Comparison of ENCODE assay signal across 8 cellular contexts in genomic region chr11:73359930-73360742, GRCh38. TPM values are rescaled to one million over a fixed set of nuclear protein-coding genes. Genes with fewer than 3 reads are reported as not detected.
DNase-seq lines count a peak whose midpoint lies in the region; ATAC-seq, FAIRE-seq and TF ChIP-seq lines count a peak whose summit lies in the region.

No MANE protein-coding gene starts in this region.

- H3K9me3 Mint-ChIP-seq in memory B cell = no peaks in the 10 kb centered on the region

- no peak overlapping the region for H3K4me3 Mint-ChIP-seq in memory B cell

- no peak overlapping the region for H3K4me3 ChIP-seq in astrocyte of the cerebellum (ENCODE audit: low read depth, low read length)

- no peaks in the 10 kb centered on the region for H3K36me3 Mint-ChIP-seq in memory B cell

- TF ChIP-seq CTCF in astrocyte of the cerebellum (IDR thresholded peaks at IDR 0.05; ENCODE audit: low read depth, low read length, missing control alignments) = peak; percentile 66

- H3K27me3 Mint-ChIP-seq in memory B cell = no peaks in the 10 kb centered on the region

- peak; percentile 71 for DNase-seq in activated effector memory CD4-positive, alpha-beta T cell treated with anti-CD3 and anti-CD28 coated beads, Interleukin-2, amount 50 U/mL, for 16 hours
- no peak for DNase-seq in activated effector memory CD4-positive, alpha-beta T cell treated with Interleukin-2 at 50 U/mL for 16 hours
- DNase-seq in NCI-H460 (ENCODE audit: extremely low read depth, low read depth) = peak; percentile 6
- DNase-seq in astrocyte of the cerebellum (ENCODE audit: low read depth) = peak; percentile 52
- no peak for DNase-seq in memory B cell (ENCODE audit: low spot score in 2 of 2)
- no peak for DNase-seq in frontal cortex (ENCODE audit: low spot score in 2 of 2)

- H3K4me1 Mint-ChIP-seq in memory B cell = peaks cover 16% of the 10 kb centered on the region

- ATAC-seq in memory B cell (ENCODE audit: low read depth) = peak; percentile 56
- ATAC-seq in GM21786 (IDR thresholded peaks at IDR 0.05; ENCODE audit: unreplicated experiment) = no peak
- ATAC-seq in GM18867 (IDR thresholded peaks at IDR 0.05; ENCODE audit: unreplicated experiment) = no peak

- no peak for FAIRE-seq in frontal cortex (lab: Jason Lieb, UNC)

- H3K27ac Mint-ChIP-seq in memory B cell = no peak overlapping the region

- in situ Hi-C loops in astrocyte of the cerebellum (cut with HindIII; ENCODE audit: low sequenced_read_pairs) = no loop called here

RNA-seq across cellular contexts. Expression of gene RELT, which starts 16.1 kb away (rescaled TPM):
- 2.3 and 3.1 TPM in 2 replicates for total RNA-seq in NCI-H460 (2014; rRNA removed; shearing (Covaris generic))
- 18.0 and 22.0 TPM in 2 replicates for polyA plus RNA-seq in NCI-H460 (2014; cell fraction: nucleus; rRNA removed)
- total RNA-seq in frontal cortex = 2.0 TPM

RNA-seq across cellular contexts. Expression of gene ARHGEF17, which starts 52.1 kb away (rescaled TPM):
- 3.7 and 4.0 TPM in 2 replicates for total RNA-seq in NCI-H460 (2014; rRNA removed; shearing (Covaris generic))
- polyA plus RNA-seq in NCI-H460 (2014; cell fraction: nucleus; rRNA removed) = 13.2 and 25.1 TPM in 2 replicates
- total RNA-seq in frontal cortex = 16.3 TPM

Comparison
In these comparisons a context has a peak if more than half of its experiments do, and no peak if none do; other contexts are left out.
1. DNase-seq: peak in activated effector memory CD4-positive, alpha-beta T cell treated with anti-CD3 and anti-CD28 coated beads, Interleukin-2, amount 50 U/mL, for 16 hours (single experiment), NCI-H460 (single experiment) and astrocyte of the cerebellum (single experiment); none in activated effector memory CD4-positive, alpha-beta T cell treated with Interleukin-2 at 50 U/mL for 16 hours (single experiment), memory B cell (0 of 2) and frontal cortex (0 of 2).